ENCODE assay signal across 14 cellular contexts in genomic region chr3:78918361-78919020, GRCh38.
A peak's percentile ranks its signal among the peaks of the same experiment; 100 is the strongest.
DNase-seq lines count a peak whose midpoint lies in the region; ATAC-seq and TF ChIP-seq lines count a peak whose summit lies in the region.
"Had no signal": no experiment of that assay in that cellular context is flagged by ENCODE, and none has a peak within 500 bp of the region (broad histone marks: within the 10 kb centered on the region; RNA-seq: fewer than 3 reads in every experiment).

No MANE protein-coding gene starts in this region.

- H3K4me3 Mint-ChIP-seq in CD4-positive, alpha-beta T cell: no peak overlapping the region
- H3K4me3 Mint-ChIP-seq: activated CD4-positive, alpha-beta T cell treated with anti-CD3 and anti-CD28 coated beads, Interleukin-2, amount 10 ng/mL, durations not matched to agents 24 days and 14 days; activated naive CD8-positive, alpha-beta T cell; CD4-positive, CD25-positive, alpha-beta regulatory T cell had no signal

- TF ChIP-seq CTCF in A673 (conservative IDR thresholded peaks at IDR 0.05; ENCODE audit: low read depth, low read length): no peak
- TF ChIP-seq CTCF in CD4-positive, alpha-beta T cell (IDR thresholded peaks at IDR 0.05): no peak

- H3K27ac ChIP-seq in A673 (ENCODE audit: low read depth, low read length, poor library complexity, severe bottlenecking): peak overlapping the region; percentile 91
- no peak overlapping the region for H3K27ac ChIP-seq in CD4-positive, alpha-beta T cell (ENCODE audit: low read depth, low read length)
- no peak overlapping the region for H3K27ac ChIP-seq in effector memory CD4-positive, alpha-beta T cell (ENCODE audit: insufficient read depth, low read length, poor library complexity, severe bottlenecking)
- H3K27ac ChIP-seq: parathyroid adenoma had no signal

- no peaks in the 10 kb centered on the region for H3K9me3 ChIP-seq in A673 (ENCODE audit: low read depth, low read length, poor library complexity, severe bottlenecking)
- H3K9me3 ChIP-seq in CD4-positive, alpha-beta T cell (ENCODE audit: control insufficient read depth, low read length): no peaks in the 10 kb centered on the region
- H3K9me3 ChIP-seq in effector memory CD4-positive, alpha-beta T cell (ENCODE audit: control insufficient read depth, low read length): no peaks in the 10 kb centered on the region

- H3K4me3 ChIP-seq in A673 (ENCODE audit: low read depth, low read length, poor library complexity, severe bottlenecking): peak overlapping the region; percentile 18
- no peak overlapping the region for H3K4me3 ChIP-seq in effector memory CD4-positive, alpha-beta T cell (ENCODE audit: insufficient read depth, low read depth, low read length, poor library complexity, severe bottlenecking)

- H3K27ac Mint-ChIP-seq in CD4-positive, alpha-beta T cell: no peak overlapping the region
- H3K27ac Mint-ChIP-seq: activated CD4-positive, alpha-beta T cell treated with anti-CD3 and anti-CD28 coated beads, Interleukin-2, amount 10 ng/mL, durations not matched to agents 24 days and 14 days; activated naive CD8-positive, alpha-beta T cell; CD4-positive, CD25-positive, alpha-beta regulatory T cell had no signal

- ATAC-seq in GM19023 (IDR thresholded peaks at IDR 0.05; ENCODE audit: unreplicated experiment): peak; percentile 25
- ATAC-seq in HG03196 (IDR thresholded peaks at IDR 0.05; ENCODE audit: unreplicated experiment): peak; percentile 27
- ATAC-seq in CD4-positive, alpha-beta T cell (ENCODE audit: poor library complexity): no peak

- H3K36me3 Mint-ChIP-seq in CD4-positive, alpha-beta T cell (ENCODE audit: low read depth): no peaks in the 10 kb centered on the region
- H3K36me3 Mint-ChIP-seq: activated naive CD8-positive, alpha-beta T cell; CD4-positive, CD25-positive, alpha-beta regulatory T cell had no signal

- no peaks in the 10 kb centered on the region for H3K27me3 Mint-ChIP-seq in CD4-positive, alpha-beta T cell
- H3K27me3 Mint-ChIP-seq: activated CD4-positive, alpha-beta T cell treated with anti-CD3 and anti-CD28 coated beads, Interleukin-2, amount 10 ng/mL, durations not matched to agents 24 days and 14 days; activated naive CD8-positive, alpha-beta T cell; CD4-positive, CD25-positive, alpha-beta regulatory T cell had no signal

- peaks cover 57% of the 10 kb centered on the region for H3K4me1 ChIP-seq in A673 (ENCODE audit: insufficient read depth, low read length, poor library complexity, severe bottlenecking)
- H3K4me1 ChIP-seq in effector memory CD4-positive, alpha-beta T cell (ENCODE audit: control insufficient read depth, insufficient read depth, low read length, poor library complexity, severe bottlenecking): no peaks in the 10 kb centered on the region
- H3K4me1 ChIP-seq: parathyroid adenoma had no signal

- no peaks in the 10 kb centered on the region for H3K4me1 Mint-ChIP-seq in CD4-positive, alpha-beta T cell (ENCODE audit: low read depth)
- H3K4me1 Mint-ChIP-seq: activated CD4-positive, alpha-beta T cell treated with anti-CD3 and anti-CD28 coated beads, Interleukin-2, amount 10 ng/mL, durations not matched to agents 24 days and 14 days; CD4-positive, CD25-positive, alpha-beta regulatory T cell had no signal

- CTCF ChIA-PET in A673 (lab: Charles Lee): no interaction called here
- CTCF ChIA-PET in CD4-positive, alpha-beta T cell (lab: Charles Lee): no interaction called here

- H3K9me3 Mint-ChIP-seq in CD4-positive, alpha-beta T cell: no peaks in the 10 kb centered on the region
- H3K9me3 Mint-ChIP-seq: activated CD4-positive, alpha-beta T cell treated with anti-CD3 and anti-CD28 coated beads, Interleukin-2, amount 10 ng/mL, durations not matched to agents 24 days and 14 days had no signal

- intact Hi-C loops in A673 (cut with micrococcal nuclease; ENCODE audit: unreplicated experiment): loop anchor here (5.0 kb wide), 2 partner anchors 59 to 99 kb away; no protein-coding TSS in a partner anchor
- intact Hi-C loops in CD4-positive, alpha-beta T cell (cut with DNase I, micrococcal nuclease): no loop called here

- no peaks in the 10 kb centered on the region for H3K27me3 ChIP-seq in A673 (replicated peaks; ENCODE audit: insufficient read depth, low read depth, low read length, poor library complexity)
- no peaks in the 10 kb centered on the region for H3K27me3 ChIP-seq in CD4-positive, alpha-beta T cell (ENCODE audit: control insufficient read depth, insufficient read depth, low read length)
- H3K27me3 ChIP-seq in effector memory CD4-positive, alpha-beta T cell (replicated peaks; ENCODE audit: control insufficient read depth, insufficient read depth, low read length, poor library complexity, severe bottlenecking): no peaks in the 10 kb centered on the region

- POLR2A ChIA-PET in A673 (lab: Charles Lee; ENCODE audit: low non-redundant PET): no interaction called here
- POLR2A ChIA-PET in CD4-positive, alpha-beta T cell (lab: Charles Lee): no interaction called here

- no peaks in the 10 kb centered on the region for H3K36me3 ChIP-seq in A673 (ENCODE audit: insufficient read depth, low read length, poor library complexity, severe bottlenecking)
- no peaks in the 10 kb centered on the region for H3K36me3 ChIP-seq in effector memory CD4-positive, alpha-beta T cell (ENCODE audit: control insufficient read depth, insufficient read depth, low read length)

- no TSS peak for BruUV-seq in A673 (replicated peaks; lab: Mats Ljungman, UMichigan)

- peak; percentile 29 for DNase-seq in A673 (ENCODE audit: low spot score)
- peak; percentile 58 for DNase-seq in fibroblast of gingiva (ENCODE audit: low read depth)
- DNase-seq in CD4-positive, alpha-beta T cell: no peak
- no peak for DNase-seq in effector memory CD4-positive, alpha-beta T cell
- DNase-seq in DMS114 treated with DMSO at 0.1 percent for 48 hours (lab: John Stamatoyannopoulos, UW; ENCODE audit: unreplicated experiment): no peak
- no peak for DNase-seq in COLO668 (lab: John Stamatoyannopoulos, UW; ENCODE audit: unreplicated experiment)
- DNase-seq: activated CD4-positive, alpha-beta T cell treated with anti-CD3 and anti-CD28 coated beads, Interleukin-2, amount 10 ng/mL, durations not matched to agents 24 days and 14 days; CD4-positive, CD25-positive, alpha-beta regulatory T cell; NCI-H2171; SIG-M5 had no signal

Comparison
In these comparisons a context has a peak if more than half of its experiments do, and no peak if none do; other contexts are left out.
1. DNase-seq: peak in A673 (single experiment) and fibroblast of gingiva (single experiment); none in CD4-positive, alpha-beta T cell (0 of 10), effector memory CD4-positive, alpha-beta T cell (0 of 3), DMS114 treated with DMSO at 0.1 percent for 48 hours (single experiment) and COLO668 (single experiment).